Comparison of ENCODE assay signal across 8 cellular contexts in genomic region chr1:8817413-8818324, GRCh38. TPM values are rescaled to one million over a fixed set of nuclear protein-coding genes. Genes with fewer than 3 reads are reported as not detected.
A peak's percentile ranks its signal among the peaks of the same experiment; 100 is the strongest.
DNase-seq lines count a peak whose midpoint lies in the region; ATAC-seq and TF ChIP-seq lines count a peak whose summit lies in the region.

TSS of gene RERE (minus strand) at chr1:8817640.

- H3K9me3 ChIP-seq in CD8-positive, alpha-beta T cell (ENCODE audit: low read length): no peaks in the 10 kb centered on the region

- H3K4me3 Mint-ChIP-seq in CD8-positive, alpha-beta T cell: peak within 1 kb of the TSS; percentile 92
- H3K4me3 Mint-ChIP-seq in activated CD8-positive, alpha-beta T cell treated with anti-CD3 and anti-CD28 coated beads, Interleukin-2, amount 10 ng/mL, durations not matched to agents 7 days and 5 days: peak within 1 kb of the TSS; percentile 84

- H3K4me3 ChIP-seq in CD8-positive, alpha-beta T cell (ENCODE audit: low read depth, low read length): peak within 1 kb of the TSS; percentile 84

- CTCF ChIA-PET in CD8-positive, alpha-beta T cell (lab: Charles Lee): interaction anchor here (0.5 to 3.4 kb wide), 2 partner anchors 31 to 1103 kb away, joined by 3 to 14 read pairs; no protein-coding TSS in a partner anchor
- CTCF ChIA-PET in activated CD8-positive, alpha-beta T cell treated with anti-CD3 and anti-CD28 coated beads, Interleukin-2, amount 10 ng/mL, durations not matched to agents 7 days and 5 days (lab: Charles Lee): interaction anchor here (0.6 kb wide), 1 partner anchor 31 kb away, joined by 3 read pairs; no protein-coding TSS in a partner anchor

- POLR2A ChIA-PET in CD8-positive, alpha-beta T cell (lab: Charles Lee): interaction anchor here (0.7 to 1.5 kb wide), 3 partner anchors 31 to 65 kb away, joined by 3 to 7 read pairs (median 4); no protein-coding TSS in a partner anchor
- POLR2A ChIA-PET in activated CD8-positive, alpha-beta T cell treated with anti-CD3 and anti-CD28 coated beads, Interleukin-2, amount 10 ng/mL, durations not matched to agents 7 days and 5 days (lab: Charles Lee): interaction anchor here (0.6 to 2.1 kb wide), 5 partner anchors 17 to 292 kb away, joined by 3 to 8 read pairs (median 5); partner anchors contain the start of gene ENO1

- H3K27ac Mint-ChIP-seq in CD8-positive, alpha-beta T cell: peak within 1 kb of the TSS; percentile 90
- peak within 1 kb of the TSS; percentile 87 for H3K27ac Mint-ChIP-seq in activated CD8-positive, alpha-beta T cell treated with anti-CD3 and anti-CD28 coated beads, Interleukin-2, amount 10 ng/mL, durations not matched to agents 7 days and 5 days

- H3K36me3 ChIP-seq in CD8-positive, alpha-beta T cell (ENCODE audit: insufficient read depth, low read length): no peaks in the 10 kb centered on the region

- peaks cover 24% of the 10 kb centered on the region for H3K4me1 ChIP-seq in CD8-positive, alpha-beta T cell (ENCODE audit: insufficient read depth, low read length)

- peaks cover 6% of the 10 kb centered on the region for H3K36me3 Mint-ChIP-seq in CD8-positive, alpha-beta T cell
- H3K36me3 Mint-ChIP-seq in activated CD8-positive, alpha-beta T cell treated with anti-CD3 and anti-CD28 coated beads, Interleukin-2, amount 10 ng/mL, durations not matched to agents 7 days and 5 days (ENCODE audit: low read depth): peaks cover 4% of the 10 kb centered on the region

- H3K9me3 Mint-ChIP-seq in CD8-positive, alpha-beta T cell: no peaks in the 10 kb centered on the region
- no peaks in the 10 kb centered on the region for H3K9me3 Mint-ChIP-seq in activated CD8-positive, alpha-beta T cell treated with anti-CD3 and anti-CD28 coated beads, Interleukin-2, amount 10 ng/mL, durations not matched to agents 7 days and 5 days (ENCODE audit: insufficient read depth)

- TF ChIP-seq CTCF in CD8-positive, alpha-beta T cell (IDR thresholded peaks at IDR 0.05): no peak

- intact Hi-C loops in CD8-positive, alpha-beta T cell (cut with DNase I, micrococcal nuclease): loop anchor here (1.0 to 5.0 kb wide), 7 partner anchors 61 to 855 kb away; partner anchors contain the start of genes ENO1 (in 2 of the 2) and PARK7 (in 1 of the 2)

- peak; percentile 91 to 99 (median 95) for DNase-seq in CD8-positive, alpha-beta T cell
- DNase-seq in HK-2 (ENCODE audit: unreplicated experiment) (peak; percentile 95), NK-92 (lab: John Stamatoyannopoulos, UW; ENCODE audit: unreplicated experiment) (peak; percentile 33), medulla oblongata (ENCODE audit: extremely low spot score) (peak; percentile 96)
- DNase-seq in activated CD8-positive, alpha-beta T cell treated with anti-CD3 and anti-CD28 coated beads, Interleukin-2, amount 10 ng/mL, durations not matched to agents 7 days and 5 days: peak; percentile 95
- peak; percentile 95 for DNase-seq in effector CD4-positive, alpha-beta T cell
- peak; percentile 92 to 96 (median 93) for DNase-seq in stimulated activated CD4-positive, alpha-beta T cell treated with anti-CD3 and anti-CD28 coated beads, TNF-alpha, amount 100 ng/mL, for 48 hours (ENCODE audit: low read depth in 3 of 3)

- no peaks in the 10 kb centered on the region for H3K27me3 ChIP-seq in CD8-positive, alpha-beta T cell (ENCODE audit: insufficient read depth, low read length)

- no peaks in the 10 kb centered on the region for H3K27me3 Mint-ChIP-seq in CD8-positive, alpha-beta T cell (ENCODE audit: low read depth)
- H3K27me3 Mint-ChIP-seq in activated CD8-positive, alpha-beta T cell treated with anti-CD3 and anti-CD28 coated beads, Interleukin-2, amount 10 ng/mL, durations not matched to agents 7 days and 5 days (ENCODE audit: low read depth): peaks cover 8% of the 10 kb centered on the region

- H3K4me1 Mint-ChIP-seq in CD8-positive, alpha-beta T cell (ENCODE audit: low read depth): peaks cover 41% of the 10 kb centered on the region
- peaks cover 37% of the 10 kb centered on the region for H3K4me1 Mint-ChIP-seq in activated CD8-positive, alpha-beta T cell treated with anti-CD3 and anti-CD28 coated beads, Interleukin-2, amount 10 ng/mL, durations not matched to agents 7 days and 5 days (ENCODE audit: low read depth)

- ATAC-seq in CD8-positive, alpha-beta T cell: peak; percentile 96
- ATAC-seq in GM19455 (IDR thresholded peaks at IDR 0.05; ENCODE audit: unreplicated experiment): peak; percentile 94
- ATAC-seq in activated CD8-positive, alpha-beta T cell treated with anti-CD3 and anti-CD28 coated beads, Interleukin-2, amount 10 ng/mL, durations not matched to agents 7 days and 5 days: peak; percentile 97

- H3K27ac ChIP-seq in CD8-positive, alpha-beta T cell (ENCODE audit: low read depth, low read length): peak within 1 kb of the TSS; percentile 85

RNA-seq across cellular contexts. Expression of gene RERE, which starts in this region (rescaled TPM):
- 10 to 100 TPM; 62.8 to 68.4 TPM for total RNA-seq in CD8-positive, alpha-beta T cell
- 10 to 100 TPM; 37.4 to 44.7 TPM for total RNA-seq in activated CD8-positive, alpha-beta T cell treated with anti-CD3 and anti-CD28 coated beads, Interleukin-2, amount 10 ng/mL, durations not matched to agents 7 days and 5 days

Comparison
In these comparisons a context has a peak if more than half of its experiments do, and no peak if none do; other contexts are left out.
1. Peak in every context shown above with its lines: DNase-seq, ATAC-seq, H3K4me3 ChIP-seq and H3K27ac ChIP-seq.
2. DNase-seq: peak in every context shown above with its lines; median percentile 96 in medulla oblongata; 95 in CD8-positive, alpha-beta T cell; 95 in HK-2; 95 in activated CD8-positive, alpha-beta T cell treated with anti-CD3 and anti-CD28 coated beads, Interleukin-2, amount 10 ng/mL, durations not matched to agents 7 days and 5 days; 95 in effector CD4-positive, alpha-beta T cell; 93 in stimulated activated CD4-positive, alpha-beta T cell treated with anti-CD3 and anti-CD28 coated beads, TNF-alpha, amount 100 ng/mL, for 48 hours; 33 in NK-92.